10 cellular contexts compared by ENCODE assay signal in genomic region chr5:152462021-152462721, GRCh38. TPM values are rescaled to one million over a fixed set of nuclear protein-coding genes. Genes with fewer than 3 reads are reported as not detected.
A peak's percentile ranks its signal among the peaks of the same experiment; 100 is the strongest.
DNase-seq lines count a peak whose midpoint lies in the region; ATAC-seq and TF ChIP-seq lines count a peak whose summit lies in the region.
"Had no signal": no experiment of that assay in that cellular context is flagged by ENCODE, and none has a peak within 500 bp of the region (broad histone marks: within the 10 kb centered on the region; RNA-seq: fewer than 3 reads in every experiment).

No MANE protein-coding gene starts in this region.

- no peak for TF ChIP-seq CTCF in progenitor cell of endocrine pancreas (IDR thresholded peaks at IDR 0.05; ENCODE audit: unreplicated experiment)

- H3K9me3 Mint-ChIP-seq in naive B cell (peaks cover 0 to 5% (median 0%) of the 10 kb centered on the region in 7 donors), progenitor cell of endocrine pancreas (ENCODE audit: low read depth) (no peaks in the 10 kb centered on the region)
- peaks cover 0 to 4% (median 0%) of the 10 kb centered on the region in 5 donors for H3K9me3 Mint-ChIP-seq in CD8-positive, alpha-beta memory T cell

- no peaks in the 10 kb centered on the region for H3K27me3 ChIP-seq in HAP-1 (ENCODE audit: low read depth)
- H3K27me3 ChIP-seq in CD8-positive, alpha-beta memory T cell (ENCODE audit: insufficient read depth, low read length, poor library complexity, severe bottlenecking), result no peaks in the 10 kb centered on the region

- no peaks in the 10 kb centered on the region for H3K9me3 ChIP-seq in HAP-1
- H3K9me3 ChIP-seq in CD8-positive, alpha-beta memory T cell (ENCODE audit: low read length), result no peaks in the 10 kb centered on the region

- in situ Hi-C loops in HAP-1 (cut with MboI; ENCODE audit: low sequenced_read_pairs), result no loop called here

- H3K27ac ChIP-seq in CD8-positive, alpha-beta memory T cell (ENCODE audit: low read depth, low read length), result no peak overlapping the region
- H3K27ac ChIP-seq: epithelial cell of prostate had no signal

- ATAC-seq in GM18867 (IDR thresholded peaks at IDR 0.05; ENCODE audit: unreplicated experiment) (peak; percentile 92), HG03575 (IDR thresholded peaks at IDR 0.05; ENCODE audit: extremely low read depth, insufficient number of reproducible peaks, low FRiP score, unreplicated experiment) (peak; percentile 76), naive B cell (ENCODE audit: low read depth in 2 of 2) (peak; percentile 33 to 34)

- H3K4me1 Mint-ChIP-seq in naive B cell, result peaks cover 0 to 15% (median 11%) of the 10 kb centered on the region in 3 donors
- H3K4me1 Mint-ChIP-seq in CD8-positive, alpha-beta memory T cell, result no peaks in the 10 kb centered on the region
- H3K4me1 Mint-ChIP-seq in progenitor cell of endocrine pancreas (ENCODE audit: low read depth), result no peaks in the 10 kb centered on the region

- H3K4me3 Mint-ChIP-seq in naive B cell, result peak overlapping the region in 1 of 8 donors; percentile 11
- H3K4me3 Mint-ChIP-seq in CD8-positive, alpha-beta memory T cell, result no peak overlapping the region
- H3K4me3 Mint-ChIP-seq in progenitor cell of endocrine pancreas (ENCODE audit: low read depth), result no peak overlapping the region

- H3K27me3 Mint-ChIP-seq in naive B cell (peaks cover 5 to 15% (median 9%) of the 10 kb centered on the region in 3 donors), progenitor cell of endocrine pancreas (peaks cover 8% of the 10 kb centered on the region)
- peaks cover 1 to 33% of the 10 kb centered on the region in 2 donors for H3K27me3 Mint-ChIP-seq in CD8-positive, alpha-beta memory T cell

- DNase-seq in HAP-1 (ENCODE audit: low spot score in 2 of 2), result peak; percentile 10 to 23
- DNase-seq in naive B cell, result no peak
- no peak for DNase-seq in CD8-positive, alpha-beta memory T cell
- no peak for DNase-seq in stimulated activated naive CD4-positive, alpha-beta T cell treated with Interleukin-2 at 50 U/mL for 16 hours (lab: John Stamatoyannopoulos, UW)
- no peak for DNase-seq in progenitor cell of endocrine pancreas (ENCODE audit: low spot score, unreplicated experiment)
- DNase-seq in iPS-NIHi7 (ENCODE audit: extremely low spot score), result no peak
- DNase-seq: activated T-cell treated with anti-CD3 and anti-CD28 coated beads, Interleukin-2, amount 50 U/mL, for 48 hours had no signal

- H3K4me1 ChIP-seq in HAP-1, result no peaks in the 10 kb centered on the region
- H3K4me1 ChIP-seq in CD8-positive, alpha-beta memory T cell (ENCODE audit: insufficient read depth, low read length), result no peaks in the 10 kb centered on the region

- H3K27ac Mint-ChIP-seq in naive B cell (peak overlapping the region in 1 of 6 donors; percentile 81), progenitor cell of endocrine pancreas (no peak overlapping the region)
- no peak overlapping the region for H3K27ac Mint-ChIP-seq in CD8-positive, alpha-beta memory T cell

- H3K4me3 ChIP-seq in HAP-1, result no peak overlapping the region
- H3K4me3 ChIP-seq in CD8-positive, alpha-beta memory T cell (ENCODE audit: low read length), result no peak overlapping the region

- POLR2A ChIA-PET in CD8-positive, alpha-beta memory T cell (lab: Charles Lee), result no interaction called here

- H3K36me3 Mint-ChIP-seq in naive B cell (no peaks in the 10 kb centered on the region), progenitor cell of endocrine pancreas (ENCODE audit: insufficient read depth) (no peaks in the 10 kb centered on the region)
- H3K36me3 Mint-ChIP-seq in CD8-positive, alpha-beta memory T cell, result no peaks in the 10 kb centered on the region

- CTCF ChIA-PET in CD8-positive, alpha-beta memory T cell (lab: Charles Lee), result no interaction called here

- no peaks in the 10 kb centered on the region for H3K36me3 ChIP-seq in HAP-1 (replicated peaks)
- no peaks in the 10 kb centered on the region for H3K36me3 ChIP-seq in CD8-positive, alpha-beta memory T cell (ENCODE audit: insufficient read depth, low read length)

RNA-seq across cellular contexts. Expression of gene NMUR2, which starts 57.1 kb away (rescaled TPM):
- polyA plus RNA-seq in naive B cell (ENCODE audit: low read depth in 6 of 6), result not detected
- total RNA-seq in CD8-positive, alpha-beta memory T cell, result not detected
- not detected for polyA plus RNA-seq in CD8-positive, alpha-beta memory T cell
- total RNA-seq in progenitor cell of endocrine pancreas, result not detected in 2 replicates

Comparison
In these comparisons a context has a peak if more than half of its experiments do, and no peak if none do; other contexts are left out.
1. ATAC-seq: peak in every context shown above with its lines; median percentile 92 in GM18867; 76 in HG03575; 34 in naive B cell.
2. DNase-seq: peak in HAP-1 (2 of 2); none in naive B cell (single experiment), CD8-positive, alpha-beta memory T cell (0 of 5), stimulated activated naive CD4-positive, alpha-beta T cell treated with Interleukin-2 at 50 U/mL for 16 hours (single experiment), progenitor cell of endocrine pancreas (single experiment) and iPS-NIHi7 (single experiment).